ENCODE assay signal across 9 cellular contexts in the genomic region with DNA sequence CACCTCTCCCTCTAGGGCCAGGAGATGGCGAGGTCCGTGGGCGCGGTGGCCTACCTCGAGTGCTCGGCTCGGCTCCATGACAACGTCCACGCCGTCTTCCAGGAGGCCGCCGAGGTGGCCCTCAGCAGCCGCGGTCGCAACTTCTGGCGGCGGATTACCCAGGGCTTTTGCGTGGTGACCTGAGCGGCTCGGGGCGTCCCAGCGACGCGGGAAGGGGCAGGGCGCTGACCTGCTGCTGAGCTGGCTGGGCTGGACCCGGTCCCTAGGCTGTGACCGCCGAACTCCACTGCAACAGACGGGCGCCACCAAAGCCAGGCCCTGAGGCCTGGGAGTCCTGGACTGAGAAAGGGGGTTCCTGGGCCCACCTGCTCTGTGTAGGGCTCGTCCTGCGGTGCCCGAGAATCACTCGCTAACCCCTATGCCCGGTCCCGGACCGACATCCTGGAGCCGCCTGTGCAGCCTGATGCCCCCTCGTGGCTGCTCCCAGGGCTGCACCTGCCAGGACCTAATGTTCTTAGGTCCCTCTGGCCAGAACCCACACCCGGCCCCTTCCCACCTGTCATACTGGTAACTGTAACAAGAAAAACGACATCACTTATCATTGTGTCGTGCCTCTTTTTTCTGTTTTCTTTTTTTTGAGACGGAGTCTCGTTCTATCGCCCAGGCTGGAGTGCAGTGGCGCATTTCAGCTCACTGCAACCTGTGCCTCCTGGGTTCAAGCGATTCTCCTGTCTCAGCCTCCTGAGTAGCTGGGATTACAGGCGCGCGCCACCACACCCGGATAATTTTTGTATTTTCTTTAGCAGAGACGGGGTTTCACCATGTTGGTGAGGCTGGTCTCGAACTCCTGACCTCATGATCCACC. TPM values are rescaled to one million over a fixed set of nuclear protein-coding genes. Genes with fewer than 3 reads are reported as not detected.
DNase-seq lines count a peak whose midpoint lies in the region; ATAC-seq, FAIRE-seq and TF ChIP-seq lines count a peak whose summit lies in the region.
"Had no signal": no experiment of that assay in that cellular context is flagged by ENCODE, and none has a peak within 500 bp of the region (broad histone marks: within the 10 kb centered on the region; RNA-seq: fewer than 3 reads in every experiment).

No MANE protein-coding gene starts in this region.

- H3K4me1 ChIP-seq in MM.1S (ENCODE audit: low read length): no peaks in the 10 kb centered on the region
- H3K4me1 ChIP-seq in HepG2 (ENCODE audit: insufficient read depth, low read length): peaks cover 13% of the 10 kb centered on the region

- BruUV-seq in HepG2 (replicated peaks; lab: Mats Ljungman, UMichigan): no TSS peak

- TF ChIP-seq RAD21 in HepG2 (CRISPR knock-in tag; IDR thresholded peaks at IDR 0.05): peak; percentile 72

- no peaks in the 10 kb centered on the region for H3K9me2 ChIP-seq in MM.1S (replicated peaks; ENCODE audit: insufficient read depth, low read length)

- POLR2A ChIA-PET in HepG2 (lab: Yijun Ruan, JAX): no interaction called here

- 0 out of 2 replicates have a peak overlapping the region, but pooled peaks have one; percentile 8 for H2AFZ ChIP-seq in MM.1S (ENCODE audit: low read length)
- H2AFZ ChIP-seq in HepG2 (ENCODE audit: low read length): no peak overlapping the region

- H3F3A ChIP-seq in MM.1S (ENCODE audit: insufficient read depth, low read length): no peaks in the 10 kb centered on the region

- peak; percentile 85 for TF ChIP-seq CTCF in MM.1S (IDR thresholded peaks at IDR 0.05; ENCODE audit: low read length)
- TF ChIP-seq CTCF in HepG2 (CRISPR knock-in tag; IDR thresholded peaks at IDR 0.05): peak; percentile 86

- H3K4me2 ChIP-seq in MM.1S (ENCODE audit: low read depth, low read length) (peak overlapping the region; percentile 32; the same call in 1 of the 2 replicates), HepG2 (ENCODE audit: low read depth, low read length) (peak overlapping the region; percentile 50)

- 58% methylated on average over 19 of the region's 53 CpGs for WGBS in HepG2 (ENCODE audit: low lambda C conversion rate)

- peak; percentile 88 for ATAC-seq in HepG2

- H4K20me1 ChIP-seq in MM.1S (ENCODE audit: insufficient read depth, low read length): no peaks in the 10 kb centered on the region
- no peaks in the 10 kb centered on the region for H4K20me1 ChIP-seq in HepG2 (ENCODE audit: insufficient read depth, low read length)

- H3K27me3 ChIP-seq in MM.1S (replicated peaks; ENCODE audit: insufficient read depth, low read length): no peaks in the 10 kb centered on the region
- peaks cover 3 to 4% of the 10 kb centered on the region in 2 experiments; a peak in 2 of 5 replicates for H3K27me3 ChIP-seq in HepG2 (ENCODE audit: control insufficient read depth in 1 of 2, insufficient read depth in 2 of 2, low read length in 2 of 2)

- intact Hi-C loops in HepG2 (cut with micrococcal nuclease; ENCODE audit: unreplicated experiment): loop anchor here (1.0 kb wide), 1 partner anchor 17 kb away; no protein-coding TSS in a partner anchor

- H3K9me3 ChIP-seq in MM.1S (replicated peaks; ENCODE audit: insufficient read depth, low read length) (no peaks in the 10 kb centered on the region), HepG2 (ENCODE audit: low read length) (no peaks in the 10 kb centered on the region)

- no peak for FAIRE-seq in HepG2 (lab: Jason Lieb, UNC)

- no peaks in the 10 kb centered on the region for H3K79me2 ChIP-seq in MM.1S (ENCODE audit: low read length)
- H3K79me2 ChIP-seq in HepG2 (ENCODE audit: insufficient read depth, low read length): no peaks in the 10 kb centered on the region

- in situ Hi-C loops in HepG2 (cut with HindIII; ENCODE audit: extremely low pct_ligation_motif_present, low pct_unique_long_range_greater_than_20kb): no loop called here

- H3K9ac ChIP-seq in MM.1S (ENCODE audit: low read length) (no peak overlapping the region), HepG2 (ENCODE audit: insufficient read depth, low read depth, low read length) (no peak overlapping the region)

- no peaks in the 10 kb centered on the region for H3K36me3 ChIP-seq in MM.1S (replicated peaks; ENCODE audit: insufficient read depth, low read length)
- no peaks in the 10 kb centered on the region for H3K36me3 ChIP-seq in HepG2 (replicated peaks in 1 of 2; ENCODE audit: control insufficient read depth in 1 of 2, insufficient read depth in 2 of 2, low read length in 2 of 2)

- no peak for TF ChIP-seq EP300 in HepG2 (IDR thresholded peaks at IDR 0.05; ENCODE audit: low read depth in 2 of 2, low read length in 2 of 2)
- TF ChIP-seq EP300 in HepG2 (CRISPR knock-in tag; IDR thresholded peaks at IDR 0.05; ENCODE audit: borderline replicate concordance): no peak

- DNase-seq in Daoy (ENCODE audit: low read depth): peak; percentile 79
- DNase-seq in MM.1S: peak; percentile 74
- DNase-seq in activated CD4-positive, alpha-beta T cell treated with anti-CD3 and anti-CD28 coated beads for 4 hours: peak; percentile 63 to 69
- DNase-seq in cerebellum (ENCODE audit: low spot score): peak; percentile 92
- peak; percentile 53 for DNase-seq in HepG2 (ENCODE audit: low spot score)
- peak; percentile 64 to 71 for DNase-seq in stimulated activated CD4-positive, alpha-beta T cell treated with anti-CD3 and anti-CD28 coated beads, Interleukin-4, amount 100 ng/mL, for 4 hours
- no peak for DNase-seq in NCI-H1105 treated with DMSO at 0.1 percent for 48 hours (lab: John Stamatoyannopoulos, UW)
- DNase-seq in dedifferentiated amniotic fluid mesenchymal stem cell (ENCODE audit: extremely low spot score): no peak

- no peak overlapping the region for H3K27ac ChIP-seq in MM.1S (ENCODE audit: low read length)
- no peak overlapping the region for H3K27ac ChIP-seq in HepG2 (ENCODE audit: extremely low read length, insufficient read depth, low read length)

- TF ChIP-seq POLR2A in HepG2 (IDR thresholded peaks at IDR 0.05; ENCODE audit: insufficient read depth in 1 of 2, low read depth in 2 of 2, low read length in 2 of 2): no peak

- CTCF ChIA-PET in HepG2 (lab: Yijun Ruan, JAX; ENCODE audit: low intra/inter-chr PET ratio, low total read pairs): interaction anchor here (1.5 kb wide), 1 partner anchor 17 kb away, joined by 14 read pairs; no protein-coding TSS in a partner anchor

- H3K4me3 ChIP-seq in MM.1S (ENCODE audit: low read length) (no peak overlapping the region; the same call in 1 of the 2 replicates), HepG2 (replicated peaks in 1 of 3; ENCODE audit: insufficient read depth in 1 of 3, low read depth in 2 of 3, low read length in 3 of 3) (peak overlapping the region in 1 of 3 experiments; percentile 32; a peak in 1 of 6 replicates)

RNA-seq across cellular contexts. Expression of a gene that starts 15.0 kb away (rescaled TPM):
- total RNA-seq in Daoy (2014; rRNA removed; shearing (Covaris generic)): not detected in 2 replicates
- 0.64 TPM for total RNA-seq in cerebellum
- total RNA-seq in HepG2 (2016; rRNA removed; fragmentation: Illumina TruSeq; extraction: Trizol): 0.27 and 0.29 TPM in 2 replicates
- total RNA-seq in HepG2 (2016; cell fraction: cytosol; rRNA removed; fragmentation: Illumina TruSeq; extraction: Trizol; ENCODE audit: low read depth): 0.88 and 0.91 TPM in 2 replicates
- total RNA-seq in HepG2 (2016; cell fraction: insoluble cytoplasmic fraction; rRNA removed; fragmentation: Illumina TruSeq; extraction: Trizol): 0.32 and 0.33 TPM in 2 replicates
- 0.76 and 0.93 TPM in 2 replicates for total RNA-seq in HepG2 (2016; cell fraction: membrane; rRNA removed; fragmentation: Illumina TruSeq; extraction: Trizol)
- total RNA-seq in HepG2 (2016; cell fraction: nucleus; rRNA removed; fragmentation: Illumina TruSeq; extraction: Trizol): 0.34 TPM in 1 of 2 replicates, not detected in the other
- polyA plus RNA-seq in HepG2 (2011; rRNA removed): 0.98 and 1.7 TPM in 2 replicates
- polyA plus RNA-seq in HepG2 (2011; cell fraction: cytosol; rRNA removed): 2.1 and 3.1 TPM in 2 replicates
- polyA plus RNA-seq in HepG2 (2011; cell fraction: nucleus; rRNA removed): 0.66 and 1.1 TPM in 2 replicates
- 0.47 and 1.2 TPM in 2 replicates for polyA plus RNA-seq in HepG2 (2012)
- polyA plus RNA-seq in HepG2 (2016; cell fraction: cytosol; fragmentation: Illumina TruSeq; extraction: Trizol; ENCODE audit: low read depth): 1.6 and 1.9 TPM in 2 replicates
- polyA plus RNA-seq in HepG2 (2016; cell fraction: insoluble cytoplasmic fraction; fragmentation: Illumina TruSeq; extraction: Trizol; ENCODE audit: low read depth): 0.78 and 0.84 TPM in 2 replicates
- 1.1 and 1.4 TPM in 2 replicates for polyA plus RNA-seq in HepG2 (2016; cell fraction: membrane; fragmentation: Illumina TruSeq; extraction: Trizol; ENCODE audit: low read depth)
- 0.71 TPM in 1 of 2 replicates, not detected in the other for polyA plus RNA-seq in HepG2 (2016; cell fraction: nucleus; fragmentation: Illumina TruSeq; extraction: Trizol; ENCODE audit: insufficient read depth, low read depth)
- polyA minus RNA-seq in HepG2 (2011; rRNA and poly(A)+ RNA removed; ENCODE audit: low replicate concordance): 2.0 and 37.6 TPM in 2 replicates
- polyA minus RNA-seq in HepG2 (2011; cell fraction: cytosol; rRNA and poly(A)+ RNA removed): 1.7 and 2.0 TPM in 2 replicates
- 0.90 TPM in 1 of 2 replicates, not detected in the other for polyA minus RNA-seq in HepG2 (2011; cell fraction: nucleus; rRNA and poly(A)+ RNA removed)

RNA-seq across cellular contexts. Expression of a gene that starts 47.4 kb away (rescaled TPM):
- total RNA-seq in Daoy (2014; rRNA removed; shearing (Covaris generic)): 24.6 and 31.8 TPM in 2 replicates
- total RNA-seq in cerebellum (63.9 TPM), HepG2 (2016; rRNA removed; fragmentation: Illumina TruSeq; extraction: Trizol) (21.0 and 31.4 TPM in 2 replicates)
- total RNA-seq in HepG2 (2016; cell fraction: cytosol; rRNA removed; fragmentation: Illumina TruSeq; extraction: Trizol; ENCODE audit: low read depth): 7.4 and 8.4 TPM in 2 replicates
- total RNA-seq in HepG2 (2016; cell fraction: insoluble cytoplasmic fraction; rRNA removed; fragmentation: Illumina TruSeq; extraction: Trizol): 17.7 and 29.6 TPM in 2 replicates
- total RNA-seq in HepG2 (2016; cell fraction: membrane; rRNA removed; fragmentation: Illumina TruSeq; extraction: Trizol): 9.0 and 10.2 TPM in 2 replicates
- 45.9 and 47.8 TPM in 2 replicates for total RNA-seq in HepG2 (2016; cell fraction: nucleus; rRNA removed; fragmentation: Illumina TruSeq; extraction: Trizol)
- 31.3 and 37.3 TPM in 2 replicates for polyA plus RNA-seq in HepG2 (2011; rRNA removed)
- polyA plus RNA-seq in HepG2 (2011; cell fraction: cytosol; rRNA removed): 18.3 and 18.5 TPM in 2 replicates
- polyA plus RNA-seq in HepG2 (2011; cell fraction: nucleus; rRNA removed): 81.7 and 92.6 TPM in 2 replicates
- polyA plus RNA-seq in HepG2 (2012): 21.6 and 22.9 TPM in 2 replicates
- polyA plus RNA-seq in HepG2 (2016; cell fraction: cytosol; fragmentation: Illumina TruSeq; extraction: Trizol; ENCODE audit: low read depth): 1.5 and 1.9 TPM in 2 replicates
- 14.9 and 18.8 TPM in 2 replicates for polyA plus RNA-seq in HepG2 (2016; cell fraction: insoluble cytoplasmic fraction; fragmentation: Illumina TruSeq; extraction: Trizol; ENCODE audit: low read depth)
- polyA plus RNA-seq in HepG2 (2016; cell fraction: membrane; fragmentation: Illumina TruSeq; extraction: Trizol; ENCODE audit: low read depth): 4.6 and 4.7 TPM in 2 replicates
- polyA plus RNA-seq in HepG2 (2016; cell fraction: nucleus; fragmentation: Illumina TruSeq; extraction: Trizol; ENCODE audit: insufficient read depth, low read depth): 60.3 and 65.7 TPM in 2 replicates
- polyA minus RNA-seq in HepG2 (2011; rRNA and poly(A)+ RNA removed; ENCODE audit: low replicate concordance): 64.9 and 123 TPM in 2 replicates
- polyA minus RNA-seq in HepG2 (2011; cell fraction: cytosol; rRNA and poly(A)+ RNA removed): 23.3 and 29.3 TPM in 2 replicates
- polyA minus RNA-seq in HepG2 (2011; cell fraction: nucleus; rRNA and poly(A)+ RNA removed): 81.8 and 91.5 TPM in 2 replicates

RNA-seq across cellular contexts. Expression of a gene that starts 48.7 kb away (rescaled TPM):
- 0.15 and 1.1 TPM in 2 replicates for total RNA-seq in Daoy (2014; rRNA removed; shearing (Covaris generic))
- total RNA-seq in cerebellum: 3.8 TPM
- 0.02 TPM in 1 of 2 replicates, not detected in the other for total RNA-seq in HepG2 (2016; rRNA removed; fragmentation: Illumina TruSeq; extraction: Trizol)
- under 0.01 and 0.09 TPM in 2 replicates for total RNA-seq in HepG2 (2016; cell fraction: cytosol; rRNA removed; fragmentation: Illumina TruSeq; extraction: Trizol; ENCODE audit: low read depth)
- not detected in 2 replicates for total RNA-seq in HepG2 (2016; cell fraction: insoluble cytoplasmic fraction; rRNA removed; fragmentation: Illumina TruSeq; extraction: Trizol)
- 0.03 TPM in 1 of 2 replicates, not detected in the other for total RNA-seq in HepG2 (2016; cell fraction: membrane; rRNA removed; fragmentation: Illumina TruSeq; extraction: Trizol)
- total RNA-seq in HepG2 (2016; cell fraction: nucleus; rRNA removed; fragmentation: Illumina TruSeq; extraction: Trizol): not detected in 2 replicates
- 0.01 and 0.07 TPM in 2 replicates for polyA plus RNA-seq in HepG2 (2011; rRNA removed)
- polyA plus RNA-seq in HepG2 (2011; cell fraction: cytosol; rRNA removed): 0.03 TPM in 2 replicates
- polyA plus RNA-seq in HepG2 (2011; cell fraction: nucleus; rRNA removed): 0.05 and 0.10 TPM in 2 replicates
- polyA plus RNA-seq in HepG2 (2012): 0.04 TPM in 2 replicates
- not detected in 2 replicates for polyA plus RNA-seq in HepG2 (2016; cell fraction: cytosol; fragmentation: Illumina TruSeq; extraction: Trizol; ENCODE audit: low read depth)
- polyA plus RNA-seq in HepG2 (2016; cell fraction: insoluble cytoplasmic fraction; fragmentation: Illumina TruSeq; extraction: Trizol; ENCODE audit: low read depth): not detected in 2 replicates
- polyA plus RNA-seq in HepG2 (2016; cell fraction: membrane; fragmentation: Illumina TruSeq; extraction: Trizol; ENCODE audit: low read depth): not detected in 2 replicates
- not detected in 2 replicates for polyA plus RNA-seq in HepG2 (2016; cell fraction: nucleus; fragmentation: Illumina TruSeq; extraction: Trizol; ENCODE audit: insufficient read depth, low read depth)
- 0.02 and 20.9 TPM in 2 replicates for polyA minus RNA-seq in HepG2 (2011; rRNA and poly(A)+ RNA removed; ENCODE audit: low replicate concordance)
- polyA minus RNA-seq in HepG2 (2011; cell fraction: cytosol; rRNA and poly(A)+ RNA removed): 0.09 TPM in 1 of 2 replicates, not detected in the other
- 0.26 TPM in 1 of 2 replicates, not detected in the other for polyA minus RNA-seq in HepG2 (2011; cell fraction: nucleus; rRNA and poly(A)+ RNA removed)
- total RNA-seq: activated CD8-positive, alpha-beta memory T cell treated with anti-CD3 and anti-CD28 coated beads for 36 hours had no signal

Comparison
In these comparisons a context has a peak if more than half of its experiments do, and no peak if none do; other contexts are left out.
1. DNase-seq: peak in Daoy (single experiment), MM.1S (single experiment), activated CD4-positive, alpha-beta T cell treated with anti-CD3 and anti-CD28 coated beads for 4 hours (2 of 2), cerebellum (single experiment), HepG2 (single experiment) and stimulated activated CD4-positive, alpha-beta T cell treated with anti-CD3 and anti-CD28 coated beads, Interleukin-4, amount 100 ng/mL, for 4 hours (2 of 2); none in NCI-H1105 treated with DMSO at 0.1 percent for 48 hours (single experiment) and dedifferentiated amniotic fluid mesenchymal stem cell (single experiment).